In the genomic region with DNA sequence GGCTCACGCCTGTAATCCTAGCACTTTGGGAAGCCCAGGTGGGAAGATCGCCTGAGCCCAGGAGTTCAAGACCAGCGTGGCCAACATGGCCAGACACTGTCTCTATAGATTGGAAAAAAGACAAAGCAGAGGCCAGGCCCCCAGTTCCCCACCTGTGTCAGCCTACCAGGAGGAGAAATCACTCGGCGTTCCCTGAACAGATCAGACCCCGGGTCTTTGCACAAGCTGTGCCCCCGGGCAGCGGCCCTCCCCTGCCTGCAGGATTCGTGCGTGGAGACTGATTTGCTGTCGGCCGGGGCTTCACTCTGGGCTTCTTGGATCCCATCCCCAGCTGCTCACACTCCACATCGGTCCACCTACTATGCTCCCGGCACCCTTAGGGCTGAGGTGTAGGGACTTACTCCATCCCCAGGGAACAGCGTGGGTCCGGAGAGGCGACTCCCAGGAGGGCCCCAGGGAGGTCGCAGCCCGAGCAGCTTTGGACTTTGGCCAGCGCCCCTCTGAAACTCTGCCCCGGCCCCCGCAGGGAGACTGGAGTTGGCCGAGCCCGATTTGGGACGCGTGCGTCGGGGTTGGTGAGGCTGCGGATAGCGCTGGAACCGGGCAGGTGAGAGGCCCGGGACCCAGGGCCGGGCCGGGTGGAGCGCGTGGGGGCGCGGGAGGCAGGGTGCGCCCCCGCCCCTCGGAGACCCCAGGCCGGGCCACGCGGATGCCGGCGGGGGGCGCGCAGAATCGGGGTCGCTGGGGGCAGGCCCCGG, we compare ENCODE assay signal across 1 cellular context.
TF ChIP-seq lines count a peak whose summit lies in the region.

No MANE protein-coding gene starts in this region.

TF ChIP-seq in HepG2, 621 proteins besides CTCF, POLR2A, EP300 and RAD21 (continued from another document and continues in another):
- TF ChIP-seq KDM5A (IDR thresholded peaks at IDR 0.05; ENCODE audit: borderline replicate concordance, low read length) = no peak
- TF ChIP-seq ZSCAN9 (CRISPR knock-in tag; IDR thresholded peaks at IDR 0.05; ENCODE audit: borderline replicate concordance) = no peak
- TF ChIP-seq RBFOX2 (IDR thresholded peaks at IDR 0.05; ENCODE audit: low read depth, low read length) = peak; percentile 78
- TF ChIP-seq, protein P1, sequence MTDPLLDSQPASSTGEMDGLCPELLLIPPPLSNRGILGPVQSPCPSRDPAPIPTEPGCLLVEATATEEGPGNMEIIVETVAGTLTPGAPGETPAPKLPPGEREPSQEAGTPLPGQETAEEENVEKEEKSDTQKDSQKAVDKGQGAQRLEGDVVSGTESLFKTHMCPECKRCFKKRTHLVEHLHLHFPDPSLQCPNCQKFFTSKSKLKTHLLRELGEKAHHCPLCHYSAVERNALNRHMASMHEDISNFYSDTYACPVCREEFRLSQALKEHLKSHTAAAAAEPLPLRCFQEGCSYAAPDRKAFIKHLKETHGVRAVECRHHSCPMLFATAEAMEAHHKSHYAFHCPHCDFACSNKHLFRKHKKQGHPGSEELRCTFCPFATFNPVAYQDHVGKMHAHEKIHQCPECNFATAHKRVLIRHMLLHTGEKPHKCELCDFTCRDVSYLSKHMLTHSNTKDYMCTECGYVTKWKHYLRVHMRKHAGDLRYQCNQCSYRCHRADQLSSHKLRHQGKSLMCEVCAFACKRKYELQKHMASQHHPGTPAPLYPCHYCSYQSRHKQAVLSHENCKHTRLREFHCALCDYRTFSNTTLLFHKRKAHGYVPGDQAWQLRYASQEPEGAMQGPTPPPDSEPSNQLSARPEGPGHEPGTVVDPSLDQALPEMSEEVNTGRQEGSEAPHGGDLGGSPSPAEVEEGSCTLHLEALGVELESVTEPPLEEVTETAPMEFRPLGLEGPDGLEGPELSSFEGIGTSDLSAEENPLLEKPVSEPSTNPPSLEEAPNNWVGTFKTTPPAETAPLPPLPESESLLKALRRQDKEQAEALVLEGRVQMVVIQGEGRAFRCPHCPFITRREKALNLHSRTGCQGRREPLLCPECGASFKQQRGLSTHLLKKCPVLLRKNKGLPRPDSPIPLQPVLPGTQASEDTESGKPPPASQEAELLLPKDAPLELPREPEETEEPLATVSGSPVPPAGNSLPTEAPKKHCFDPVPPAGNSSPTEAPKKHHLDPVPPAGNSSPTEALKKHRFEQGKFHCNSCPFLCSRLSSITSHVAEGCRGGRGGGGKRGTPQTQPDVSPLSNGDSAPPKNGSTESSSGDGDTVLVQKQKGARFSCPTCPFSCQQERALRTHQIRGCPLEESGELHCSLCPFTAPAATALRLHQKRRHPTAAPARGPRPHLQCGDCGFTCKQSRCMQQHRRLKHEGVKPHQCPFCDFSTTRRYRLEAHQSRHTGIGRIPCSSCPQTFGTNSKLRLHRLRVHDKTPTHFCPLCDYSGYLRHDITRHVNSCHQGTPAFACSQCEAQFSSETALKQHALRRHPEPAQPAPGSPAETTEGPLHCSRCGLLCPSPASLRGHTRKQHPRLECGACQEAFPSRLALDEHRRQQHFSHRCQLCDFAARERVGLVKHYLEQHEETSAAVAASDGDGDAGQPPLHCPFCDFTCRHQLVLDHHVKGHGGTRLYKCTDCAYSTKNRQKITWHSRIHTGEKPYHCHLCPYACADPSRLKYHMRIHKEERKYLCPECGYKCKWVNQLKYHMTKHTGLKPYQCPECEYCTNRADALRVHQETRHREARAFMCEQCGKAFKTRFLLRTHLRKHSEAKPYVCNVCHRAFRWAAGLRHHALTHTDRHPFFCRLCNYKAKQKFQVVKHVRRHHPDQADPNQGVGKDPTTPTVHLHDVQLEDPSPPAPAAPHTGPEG (CRISPR knock-in tag; IDR thresholded peaks at IDR 0.05) = no peak
- TF ChIP-seq PHF21A (CRISPR knock-in tag; IDR thresholded peaks at IDR 0.05) = peak; percentile 66; the same call in 1 of the 2 replicates
- peak; percentile 40 for TF ChIP-seq GABPB1 (CRISPR knock-in tag; IDR thresholded peaks at IDR 0.05)
- TF ChIP-seq HNRNPL (IDR thresholded peaks at IDR 0.05; ENCODE audit: low read depth, low read length) = 0 out of 2 replicates have a peak, but pooled peaks have one; percentile 41
- no peak for TF ChIP-seq CAMTA2 (CRISPR knock-in tag; IDR thresholded peaks at IDR 0.05; ENCODE audit: borderline replicate concordance)
- peak; percentile 32; the same call in 1 of the 2 replicates for TF ChIP-seq SRY (CRISPR knock-in tag; IDR thresholded peaks at IDR 0.05)
- TF ChIP-seq POLR2AphosphoS5 (IDR thresholded peaks at IDR 0.05; ENCODE audit: low read depth, low read length) = 0 out of 2 replicates have a peak, but pooled peaks have one; percentile 19
- TF ChIP-seq HNF4A (CRISPR knock-in tag; IDR thresholded peaks at IDR 0.05) = peak; percentile 81
- TF ChIP-seq DMAP1 (CRISPR knock-in tag; IDR thresholded peaks at IDR 0.05) = no peak
- peak; percentile 36; the same call in 1 of the 2 replicates for TF ChIP-seq BRD4 (CRISPR knock-in tag; IDR thresholded peaks at IDR 0.05)
- TF ChIP-seq ZNF431 (CRISPR knock-in tag; IDR thresholded peaks at IDR 0.05; ENCODE audit: borderline replicate concordance, low read depth) = no peak
- TF ChIP-seq HMGXB4 (CRISPR knock-in tag; IDR thresholded peaks at IDR 0.05; ENCODE audit: borderline replicate concordance in 1 of 2, low read depth in 1 of 2) = peak in 1 of 2 experiments; percentile 29; a peak in 1 of 4 replicates
- peak; percentile 41 for TF ChIP-seq HNRNPLL (IDR thresholded peaks at IDR 0.05; ENCODE audit: low read depth, low read length, poor library complexity, severe bottlenecking)
- TF ChIP-seq ZZZ3 (CRISPR knock-in tag; IDR thresholded peaks at IDR 0.05; ENCODE audit: borderline replicate concordance) = no peak
- 0 out of 2 replicates have a peak, but pooled peaks have one; percentile 22 for TF ChIP-seq MED1 (CRISPR knock-in tag; IDR thresholded peaks at IDR 0.05)
- peak; percentile 78; the same call in 1 of the 2 replicates for TF ChIP-seq ZSCAN31 (CRISPR knock-in tag; IDR thresholded peaks at IDR 0.05; ENCODE audit: low read depth)
- TF ChIP-seq ZNF280B (CRISPR knock-in tag; IDR thresholded peaks at IDR 0.05; ENCODE audit: borderline replicate concordance) = no peak
- TF ChIP-seq ZGPAT (CRISPR knock-in tag; IDR thresholded peaks at IDR 0.05) = 0 out of 2 replicates have a peak, but pooled peaks have one; percentile 10
- TF ChIP-seq CHD4 (IDR thresholded peaks at IDR 0.05; ENCODE audit: borderline replicate concordance, low read length) = 0 out of 2 replicates have a peak, but pooled peaks have one; percentile 33
- no peak for TF ChIP-seq ARNTL (CRISPR knock-in tag; IDR thresholded peaks at IDR 0.05)
- TF ChIP-seq TBX3 (IDR thresholded peaks at IDR 0.05; ENCODE audit: borderline replicate concordance) = no peak
- TF ChIP-seq, protein P2, sequence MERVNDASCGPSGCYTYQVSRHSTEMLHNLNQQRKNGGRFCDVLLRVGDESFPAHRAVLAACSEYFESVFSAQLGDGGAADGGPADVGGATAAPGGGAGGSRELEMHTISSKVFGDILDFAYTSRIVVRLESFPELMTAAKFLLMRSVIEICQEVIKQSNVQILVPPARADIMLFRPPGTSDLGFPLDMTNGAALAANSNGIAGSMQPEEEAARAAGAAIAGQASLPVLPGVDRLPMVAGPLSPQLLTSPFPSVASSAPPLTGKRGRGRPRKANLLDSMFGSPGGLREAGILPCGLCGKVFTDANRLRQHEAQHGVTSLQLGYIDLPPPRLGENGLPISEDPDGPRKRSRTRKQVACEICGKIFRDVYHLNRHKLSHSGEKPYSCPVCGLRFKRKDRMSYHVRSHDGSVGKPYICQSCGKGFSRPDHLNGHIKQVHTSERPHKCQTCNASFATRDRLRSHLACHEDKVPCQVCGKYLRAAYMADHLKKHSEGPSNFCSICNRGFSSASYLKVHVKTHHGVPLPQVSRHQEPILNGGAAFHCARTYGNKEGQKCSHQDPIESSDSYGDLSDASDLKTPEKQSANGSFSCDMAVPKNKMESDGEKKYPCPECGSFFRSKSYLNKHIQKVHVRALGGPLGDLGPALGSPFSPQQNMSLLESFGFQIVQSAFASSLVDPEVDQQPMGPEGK (CRISPR knock-in tag; IDR thresholded peaks at IDR 0.05) = peak; percentile 77
- TF ChIP-seq ZNF724P (CRISPR knock-in tag; IDR thresholded peaks at IDR 0.05; ENCODE audit: borderline replicate concordance) = no peak
- TF ChIP-seq ZNF512 (CRISPR knock-in tag; IDR thresholded peaks at IDR 0.05) = no peak
- TF ChIP-seq TAF1 (CRISPR knock-in tag; IDR thresholded peaks at IDR 0.05) = peak; percentile 41; the same call in 1 of the 2 replicates
- 0 out of 2 replicates have a peak, but pooled peaks have one; percentile 49 for TF ChIP-seq PCBP1 (IDR thresholded peaks at IDR 0.05; ENCODE audit: borderline replicate concordance, low read depth, low read length)
- TF ChIP-seq HNF1A (IDR thresholded peaks at IDR 0.05; ENCODE audit: low read depth) = no peak
- no peak for TF ChIP-seq HNF1A (CRISPR knock-in tag; IDR thresholded peaks at IDR 0.05; ENCODE audit: borderline replicate concordance)
- TF ChIP-seq NRL (CRISPR knock-in tag; IDR thresholded peaks at IDR 0.05; ENCODE audit: borderline replicate concordance) = 0 out of 2 replicates have a peak, but pooled peaks have one; percentile 23
- TF ChIP-seq MYPOP (CRISPR knock-in tag; IDR thresholded peaks at IDR 0.05) = peak; percentile 47; the same call in 1 of the 2 replicates
